Comparison of ENCODE assay signal across 9 cellular contexts in the genomic region with DNA sequence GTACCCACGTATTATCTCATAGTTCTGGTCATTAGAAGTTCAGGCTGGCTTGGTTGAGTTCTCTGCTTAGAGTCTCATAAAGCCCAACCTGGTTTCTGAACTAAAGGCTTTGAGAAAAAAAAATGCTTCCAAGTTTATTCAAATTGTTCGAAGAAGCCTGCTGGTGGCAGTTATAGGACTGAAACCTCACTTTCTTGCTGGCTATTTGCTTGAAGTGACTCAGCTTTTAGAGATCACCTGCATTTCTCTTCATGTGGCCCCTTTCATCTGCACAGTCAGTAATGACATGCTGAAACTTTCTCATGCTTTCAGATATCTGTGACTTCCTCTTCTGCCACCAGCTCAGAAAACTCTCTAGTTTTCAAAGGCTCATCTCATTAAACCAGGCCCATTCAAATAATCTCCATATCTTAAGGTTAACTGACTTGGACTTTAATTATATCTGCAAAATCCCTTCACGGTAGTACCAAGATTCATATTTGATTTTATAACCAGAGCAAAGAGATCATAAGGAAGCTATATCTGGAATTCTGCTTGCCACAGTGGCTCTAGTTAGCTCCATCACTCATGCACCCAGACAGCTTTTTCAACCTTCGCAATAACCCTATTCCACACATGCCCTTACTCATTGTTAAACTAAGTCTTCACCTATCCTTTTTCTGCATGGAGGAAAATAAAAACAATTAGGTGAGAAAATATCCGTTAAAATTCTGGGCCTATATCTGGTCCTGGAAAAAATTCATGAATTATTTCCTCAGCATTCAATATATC.
A peak's percentile ranks its signal among the peaks of the same experiment; 100 is the strongest.
DNase-seq lines count a peak whose midpoint lies in the region; ATAC-seq and TF ChIP-seq lines count a peak whose summit lies in the region.
"Had no signal": no experiment of that assay in that cellular context is flagged by ENCODE, and none has a peak within 500 bp of the region (broad histone marks: within the 10 kb centered on the region; RNA-seq: fewer than 3 reads in every experiment).

No MANE protein-coding gene starts in this region.

- no peak overlapping the region for H3K9ac ChIP-seq in mesenchymal stem cell (ENCODE audit: low read length)

- H2BK12ac ChIP-seq in mesenchymal stem cell (ENCODE audit: low read length in 2 of 2) = no peak overlapping the region

- no peak overlapping the region for H3K4me3 Mint-ChIP-seq in CD4-positive, alpha-beta T cell

- H3K79me1 ChIP-seq in mesenchymal stem cell (replicated peaks; ENCODE audit: low read length, poor library complexity, severe bottlenecking) = no peaks in the 10 kb centered on the region

- 0 out of 2 replicates have a peak, but pooled peaks have one; percentile 17 for TF ChIP-seq POLR2A in Raji (IDR thresholded peaks at IDR 0.05; ENCODE audit: insufficient read depth, low read depth, low read length)

- H4K91ac ChIP-seq in mesenchymal stem cell (ENCODE audit: low read length) = no peak overlapping the region

- no peaks in the 10 kb centered on the region for H3K9me3 Mint-ChIP-seq in CD4-positive, alpha-beta T cell

- peak in 1 of 10 experiments; percentile 6 for DNase-seq in CD4-positive, alpha-beta T cell
- DNase-seq in foreskin melanocyte (no peak), NCI-H526 treated with DMSO at 0.1 percent for 48 hours (lab: John Stamatoyannopoulos, UW) (no peak), mesenchymal stem cell (no peak), dermis blood vessel endothelial cell (no peak)
- DNase-seq: NCI-H2171 had no signal

- no peak overlapping the region for H3K18ac ChIP-seq in mesenchymal stem cell (ENCODE audit: low read depth in 1 of 2, low read length in 2 of 2)

- peak; percentile 71 for ATAC-seq in CD4-positive, alpha-beta T cell (ENCODE audit: poor library complexity)
- ATAC-seq in GM19035 (IDR thresholded peaks at IDR 0.05; ENCODE audit: unreplicated experiment) (peak; percentile 90), HG02981 (IDR thresholded peaks at IDR 0.05; ENCODE audit: unreplicated experiment) (peak; percentile 92)

- no peak overlapping the region for H3K27ac Mint-ChIP-seq in CD4-positive, alpha-beta T cell

- no peak overlapping the region for H4K8ac ChIP-seq in mesenchymal stem cell (ENCODE audit: low read length)

- POLR2A ChIA-PET in CD4-positive, alpha-beta T cell (lab: Charles Lee) = interaction anchor here (1.0 kb wide), 1 partner anchor 14 kb away, joined by 5 read pairs; no protein-coding TSS in a partner anchor

- H3K4ac ChIP-seq in mesenchymal stem cell (ENCODE audit: low read depth in 1 of 2, low read length in 2 of 2) = no peak overlapping the region

- H2BK5ac ChIP-seq in mesenchymal stem cell (ENCODE audit: low read depth, low read length, poor library complexity, severe bottlenecking) = no peak overlapping the region

- intact Hi-C loops in CD4-positive, alpha-beta T cell (cut with DNase I, micrococcal nuclease) = loop anchor here in 1 of 2 experiments (2.0 kb wide), 1 partner anchor 14 kb away; no protein-coding TSS in a partner anchor

- no peaks in the 10 kb centered on the region for H3K27me3 ChIP-seq in CD4-positive, alpha-beta T cell (ENCODE audit: control insufficient read depth, insufficient read depth, low read length)
- H3K27me3 ChIP-seq in mesenchymal stem cell (ENCODE audit: control insufficient read depth in 1 of 2, insufficient read depth in 1 of 2, low read length in 2 of 2) = no peaks in the 10 kb centered on the region

- no peaks in the 10 kb centered on the region for H3K36me3 Mint-ChIP-seq in CD4-positive, alpha-beta T cell (ENCODE audit: low read depth)

- H3K14ac ChIP-seq in mesenchymal stem cell (ENCODE audit: low read length in 2 of 2) = no peak overlapping the region

- no peak overlapping the region for H3K4me3 ChIP-seq in mesenchymal stem cell (ENCODE audit: insufficient read depth in 1 of 2, low read depth in 1 of 2, low read length in 2 of 2)

- no peaks in the 10 kb centered on the region for H3K27me3 Mint-ChIP-seq in CD4-positive, alpha-beta T cell

- CTCF ChIA-PET in CD4-positive, alpha-beta T cell (lab: Charles Lee) = no interaction called here

- no peak overlapping the region for H2BK120ac ChIP-seq in mesenchymal stem cell (ENCODE audit: low read depth, low read length)

- H3K23ac ChIP-seq in mesenchymal stem cell (ENCODE audit: low read length in 2 of 2) = no peak overlapping the region

- TF ChIP-seq CTCF in CD4-positive, alpha-beta T cell (IDR thresholded peaks at IDR 0.05) = no peak

- H3K9me3 ChIP-seq in CD4-positive, alpha-beta T cell (ENCODE audit: control insufficient read depth, low read length) = no peaks in the 10 kb centered on the region
- no peaks in the 10 kb centered on the region for H3K9me3 ChIP-seq in mesenchymal stem cell (ENCODE audit: control insufficient read depth, low read length)

- no peaks in the 10 kb centered on the region for H3K4me1 ChIP-seq in mesenchymal stem cell (ENCODE audit: control insufficient read depth, insufficient read depth, low read depth, low read length)

- no peak overlapping the region for H2AK5ac ChIP-seq in mesenchymal stem cell (ENCODE audit: low read length, severe bottlenecking)

- H3K36me3 ChIP-seq in mesenchymal stem cell (ENCODE audit: control insufficient read depth in 1 of 2, insufficient read depth in 2 of 2, low read depth in 1 of 2, low read length in 2 of 2) = no peaks in the 10 kb centered on the region

- peaks cover 23% of the 10 kb centered on the region for H3K4me1 Mint-ChIP-seq in CD4-positive, alpha-beta T cell (ENCODE audit: low read depth)

- 78% methylated on average over 4 of the region's 5 CpGs for WGBS in mesenchymal stem cell

- H2BK15ac ChIP-seq in mesenchymal stem cell (ENCODE audit: low read depth, poor library complexity, severe bottlenecking) = no peak overlapping the region

- H3K4me2 ChIP-seq in mesenchymal stem cell (ENCODE audit: low read length, poor library complexity, severe bottlenecking) = no peak overlapping the region

- H2AFZ ChIP-seq in mesenchymal stem cell (ENCODE audit: low read depth, low read length) = no peak overlapping the region

- no peak overlapping the region for H3K27ac ChIP-seq in CD4-positive, alpha-beta T cell (ENCODE audit: low read depth, low read length)
- H3K27ac ChIP-seq in mesenchymal stem cell (ENCODE audit: low read length, poor library complexity, severe bottlenecking) = no peak overlapping the region
